ENCODE assay signal across 8 cellular contexts in genomic region chr14:33950320-33951182, GRCh38. TPM values are rescaled to one million over a fixed set of nuclear protein-coding genes. Genes with fewer than 3 reads are reported as not detected.
DNase-seq lines count a peak whose midpoint lies in the region; ATAC-seq and TF ChIP-seq lines count a peak whose summit lies in the region.

Gene EGLN3 (minus strand): TSS chr14:33951074. CDS start chr14:33950752, 322 bp downstream.

- peaks cover 2% of the 10 kb centered on the region for H3K4me1 ChIP-seq in right cardiac atrium (ENCODE audit: control insufficient read depth, insufficient read depth, low read length)
- H3K4me1 ChIP-seq in OCI-LY7 (ENCODE audit: insufficient read depth, low read length, poor library complexity, severe bottlenecking), result no peaks in the 10 kb centered on the region

- H3K27me3 ChIP-seq in right cardiac atrium (ENCODE audit: control insufficient read depth, insufficient read depth), result no peaks in the 10 kb centered on the region

- intact Hi-C loops in right cardiac atrium (cut with DNase I) (loop anchor here in 1 of 4 donors (10.0 kb wide), 1 partner anchor 114 kb away; no protein-coding TSS in a partner anchor), posterior vena cava (cut with DNase I) (loop anchor here in 1 of 2 donors (10.0 kb wide), 1 partner anchor 524 kb away; no protein-coding TSS in a partner anchor), OCI-LY7 (cut with micrococcal nuclease; ENCODE audit: unreplicated experiment) (no loop called here)

- H3K27ac ChIP-seq in right cardiac atrium (ENCODE audit: low read length), result peak within 1 kb of the TSS; percentile 49
- H3K27ac ChIP-seq in OCI-LY7 (ENCODE audit: low read depth, low read length, poor library complexity, severe bottlenecking), result no peak within 1 kb of the TSS

- no TSS peak for BruUV-seq in OCI-LY7 (replicated peaks; lab: Mats Ljungman, UMichigan)

- CTCF ChIA-PET in OCI-LY7 (lab: Charles Lee; ENCODE audit: unreplicated experiment), result no interaction called here

- peak within 1 kb of the TSS; percentile 71 for H3K4me3 ChIP-seq in right cardiac atrium (ENCODE audit: low read length)
- no peak within 1 kb of the TSS for H3K4me3 ChIP-seq in OCI-LY7 (ENCODE audit: low read depth, low read length, poor library complexity, severe bottlenecking)

- no peaks in the 10 kb centered on the region for H3K79me2 ChIP-seq in OCI-LY7 (ENCODE audit: insufficient read depth, low read depth, low read length)

- H2AFZ ChIP-seq in OCI-LY7 (ENCODE audit: low read length), result no peak within 1 kb of the TSS

- H3K36me3 ChIP-seq in OCI-LY7 (ENCODE audit: insufficient read depth, low read length), result no peaks in the 10 kb centered on the region

- DNase-seq in ELF-1 (ENCODE audit: low read depth, low spot score) (peak; percentile 93), KBM-7 (peak; percentile 80), SW480 (ENCODE audit: low spot score) (peak; percentile 81), anterior cingulate cortex (lab: John Stamatoyannopoulos, UW) (peak in 57 of 58 donors; percentile 16 to 96 (median 88)), right cardiac atrium (peak; percentile 91 to 97 (median 96)), posterior vena cava (ENCODE audit: low spot score) (peak; percentile 93), OCI-LY7 (ENCODE audit: low spot score) (no peak)

- TF ChIP-seq CTCF in OCI-LY7 (conservative IDR thresholded peaks at IDR 0.05; ENCODE audit: low read length), result no peak

- in situ Hi-C loops in KBM-7 (cut with MboI; ENCODE audit: low pct_unique_long_range_greater_than_20kb, low sequenced_read_pairs), result no loop called here

- H4K20me1 ChIP-seq in OCI-LY7 (ENCODE audit: insufficient read depth, low read length), result no peaks in the 10 kb centered on the region

- H3K4me2 ChIP-seq in OCI-LY7 (ENCODE audit: low read length), result no peak within 1 kb of the TSS

- POLR2A ChIA-PET in OCI-LY7 (lab: Charles Lee), result no interaction called here

- H3K9me2 ChIP-seq in OCI-LY7 (ENCODE audit: insufficient read depth, low read length), result no peaks in the 10 kb centered on the region

- ATAC-seq in GM21619 (IDR thresholded peaks at IDR 0.05; ENCODE audit: unreplicated experiment) (peak; percentile 80), right cardiac atrium (peak; percentile 99)

- H3K9me3 ChIP-seq in right cardiac atrium (ENCODE audit: control insufficient read depth, low read length) (no peaks in the 10 kb centered on the region), OCI-LY7 (ENCODE audit: low read length) (no peaks in the 10 kb centered on the region)

- under 1% methylated on average over 91 of the region's 91 CpGs for WGBS in right cardiac atrium

RNA-seq across cellular contexts. Expression of gene EGLN3, which starts in this region (rescaled TPM):
- total RNA-seq in right cardiac atrium (10 to 100 TPM; 62.4 to 98.9 (median 84.7) TPM), posterior vena cava (10 to 100 TPM; 15.2 to 29.2 TPM), OCI-LY7 (2022) (not detected in 2 replicates)
- 85.6 TPM for polyA plus RNA-seq in right cardiac atrium
- not detected in 2 replicates for total RNA-seq in OCI-LY7 (2014; rRNA removed; shearing (Covaris generic))

Comparison
In these comparisons a context has a peak if more than half of its experiments do, and no peak if none do; other contexts are left out.
1. RNA of gene EGLN3 (total RNA-seq): 62.4 to 98.9 TPM in right cardiac atrium and 15.2 to 29.2 TPM in posterior vena cava; not detected in OCI-LY7; every median in the first group is over 10 times any median in the second.